In the genomic region with DNA sequence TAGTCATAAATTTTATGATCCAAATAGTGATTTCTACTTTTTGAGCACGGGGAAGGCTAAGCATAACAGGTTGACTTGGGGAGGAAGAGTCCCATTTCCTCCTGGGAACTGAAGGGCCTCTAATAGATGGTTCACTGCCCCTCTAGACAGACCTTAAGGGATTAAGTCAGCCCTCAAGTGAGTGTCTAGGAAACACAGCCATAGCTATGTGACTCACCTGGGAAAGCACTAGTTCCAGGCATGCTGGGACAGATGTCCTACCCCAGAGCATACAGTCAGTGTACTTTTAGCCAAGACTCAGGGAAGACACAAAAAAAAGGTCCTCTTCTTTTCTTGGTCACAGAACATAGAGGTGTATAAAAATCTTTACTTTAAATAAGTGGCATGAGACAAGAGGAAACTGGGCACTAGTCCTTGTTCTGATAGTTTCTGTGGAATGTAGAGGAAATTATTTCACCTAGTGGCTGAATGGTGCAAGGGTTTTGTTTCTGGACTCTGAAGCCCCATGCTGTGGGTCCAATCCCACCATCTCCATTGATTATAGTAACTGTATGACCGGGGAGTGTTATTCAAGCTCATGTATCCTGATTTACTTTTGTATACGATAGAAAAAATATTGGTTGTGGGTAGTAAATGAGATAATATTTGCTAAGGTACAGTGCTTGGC, we compare ENCODE assay signal across 18 cellular contexts.
DNase-seq lines count a peak whose midpoint lies in the region; ATAC-seq and TF ChIP-seq lines count a peak whose summit lies in the region.
"Had no signal": no experiment of that assay in that cellular context is flagged by ENCODE, and none has a peak within 500 bp of the region (broad histone marks: within the 10 kb centered on the region; RNA-seq: fewer than 3 reads in every experiment).

No MANE protein-coding gene starts in this region.

- no peak overlapping the region for H3K27ac Mint-ChIP-seq in endodermal cell
- H3K27ac Mint-ChIP-seq: CD4-positive, alpha-beta memory T cell; stimulated activated naive CD8-positive, alpha-beta T cell treated with anti-CD3 and anti-CD28 coated beads, Interleukin-15, amount 100 ng/mL, for 72 hours had no signal

- H3K9me3 Mint-ChIP-seq in endodermal cell: no peaks in the 10 kb centered on the region
- H3K9me3 Mint-ChIP-seq: CD4-positive, alpha-beta memory T cell; nephron; stimulated activated naive CD8-positive, alpha-beta T cell treated with anti-CD3 and anti-CD28 coated beads, Interleukin-15, amount 100 ng/mL, for 72 hours had no signal

- ATAC-seq in mucosa of descending colon (no peak), HG02759 (IDR thresholded peaks at IDR 0.05; ENCODE audit: unreplicated experiment) (no peak)
- ATAC-seq: stimulated activated naive CD8-positive, alpha-beta T cell treated with anti-CD3 and anti-CD28 coated beads, Interleukin-15, amount 100 ng/mL, for 72 hours had no signal

- peaks cover 7% of the 10 kb centered on the region for H3K4me1 Mint-ChIP-seq in endodermal cell
- H3K4me1 Mint-ChIP-seq: CD4-positive, alpha-beta memory T cell had no signal

- H3K27ac ChIP-seq in OCI-LY1 (ENCODE audit: low read depth, low read length, poor library complexity, severe bottlenecking) (no peak overlapping the region), endodermal cell (ENCODE audit: low read depth, low read length) (no peak overlapping the region), osteoblast (ENCODE audit: low read depth, low read length) (no peak overlapping the region), ascending aorta (no peak overlapping the region)
- H3K27ac ChIP-seq: sigmoid colon, SK-N-MC had no signal

- H3F3A ChIP-seq in OCI-LY1 (ENCODE audit: insufficient read depth, low read length): no peaks in the 10 kb centered on the region

- H3K27me3 ChIP-seq in OCI-LY1 (ENCODE audit: insufficient read depth, low read length) (0 out of 2 replicates have a peak, but pooled peaks cover 4% of the 10 kb centered on the region), endodermal cell (ENCODE audit: control insufficient read depth, insufficient read depth, low read length, poor library complexity, severe bottlenecking) (no peaks in the 10 kb centered on the region), osteoblast (ENCODE audit: insufficient read depth, low read length) (no peaks in the 10 kb centered on the region), ascending aorta (no peaks in the 10 kb centered on the region)
- H3K27me3 ChIP-seq: sigmoid colon had no signal

- no peaks in the 10 kb centered on the region for H4K20me1 ChIP-seq in OCI-LY1 (ENCODE audit: insufficient read depth, low read length)
- no peaks in the 10 kb centered on the region for H4K20me1 ChIP-seq in osteoblast (ENCODE audit: insufficient read depth, low read length)

- no peak overlapping the region for H3K4me3 ChIP-seq in OCI-LY1 (ENCODE audit: low read depth, low read length, poor library complexity, severe bottlenecking)
- no peak overlapping the region for H3K4me3 ChIP-seq in endodermal cell (ENCODE audit: low read length)
- H3K4me3 ChIP-seq in osteoblast (ENCODE audit: insufficient read depth, low read length): no peak overlapping the region
- H3K4me3 ChIP-seq in mucosa of descending colon: no peak overlapping the region
- H3K4me3 ChIP-seq in ascending aorta: no peak overlapping the region
- H3K4me3 ChIP-seq: sigmoid colon, SK-N-MC had no signal

- H3K79me2 ChIP-seq in OCI-LY1 (ENCODE audit: insufficient read depth, low read length): no peaks in the 10 kb centered on the region
- H3K79me2 ChIP-seq in osteoblast (ENCODE audit: insufficient read depth, low read length): no peaks in the 10 kb centered on the region

- in situ Hi-C loops in GM13977 (cut with MboI; ENCODE audit: low pct_unique_long_range_greater_than_20kb, low sequenced_read_pairs, unreplicated experiment): no loop called here

- TF ChIP-seq CTCF in GM12873 (IDR thresholded peaks at IDR 0.05; ENCODE audit: insufficient read depth, low read depth, low read length, missing control alignments) (peak; percentile 11), OCI-LY1 (IDR thresholded peaks at IDR 0.05; ENCODE audit: low read length) (peak; percentile 6; the same call in 1 of the 2 replicates), endodermal cell (conservative IDR thresholded peaks at IDR 0.05) (peak; percentile 54), osteoblast (IDR thresholded peaks at IDR 0.05; ENCODE audit: extremely low read depth, low read depth, low read length) (peak; percentile 26), mucosa of descending colon (IDR thresholded peaks at IDR 0.05) (no peak), GM13977 (IDR thresholded peaks at IDR 0.05; ENCODE audit: extremely low read depth, insufficient read depth, missing control alignments) (no peak), ascending aorta (IDR thresholded peaks at IDR 0.05) (no peak)

- no peaks in the 10 kb centered on the region for H3K36me3 Mint-ChIP-seq in endodermal cell (ENCODE audit: low read depth)
- H3K36me3 Mint-ChIP-seq: CD4-positive, alpha-beta memory T cell had no signal

- no peak overlapping the region for H3K4me2 ChIP-seq in OCI-LY1 (ENCODE audit: low read length)
- H3K4me2 ChIP-seq in osteoblast (ENCODE audit: insufficient read depth, low read length): no peak overlapping the region

- intact Hi-C loops in mucosa of descending colon (cut with DNase I, micrococcal nuclease) (no loop called here), ascending aorta (cut with DNase I) (no loop called here)

- H3K4me1 ChIP-seq in OCI-LY1 (ENCODE audit: insufficient read depth, low read length, severe bottlenecking): no peaks in the 10 kb centered on the region
- H3K4me1 ChIP-seq in endodermal cell (ENCODE audit: control insufficient read depth, insufficient read depth, low read length): no peaks in the 10 kb centered on the region
- peaks cover 13% of the 10 kb centered on the region for H3K4me1 ChIP-seq in osteoblast (ENCODE audit: insufficient read depth, low read length)
- H3K4me1 ChIP-seq in mucosa of descending colon (ENCODE audit: low read depth): no peaks in the 10 kb centered on the region
- no peaks in the 10 kb centered on the region for H3K4me1 ChIP-seq in ascending aorta
- H3K4me1 ChIP-seq: sigmoid colon had no signal

- H3K36me3 ChIP-seq in OCI-LY1 (ENCODE audit: insufficient read depth, low read length) (no peaks in the 10 kb centered on the region), endodermal cell (ENCODE audit: control insufficient read depth, insufficient read depth, low read length) (no peaks in the 10 kb centered on the region), osteoblast (ENCODE audit: insufficient read depth, low read length) (no peaks in the 10 kb centered on the region), mucosa of descending colon (ENCODE audit: low read depth) (no peaks in the 10 kb centered on the region), ascending aorta (no peaks in the 10 kb centered on the region)
- H3K36me3 ChIP-seq: sigmoid colon had no signal

- no peaks in the 10 kb centered on the region for H3K27me3 Mint-ChIP-seq in endodermal cell (ENCODE audit: insufficient read depth)

- no peaks in the 10 kb centered on the region for H3K9me2 ChIP-seq in OCI-LY1 (ENCODE audit: low read depth, low read length)

- 64 to 67% methylated on average over 3 of the region's 3 CpGs for WGBS in endodermal cell (ENCODE audit: insufficient coverage in 1 of 2, insufficient read length in 1 of 2), 2 experiments

- H2AFZ ChIP-seq in OCI-LY1 (ENCODE audit: low read length): no peak overlapping the region
- H2AFZ ChIP-seq in osteoblast (ENCODE audit: low read length): no peak overlapping the region

- H3K9me3 ChIP-seq in OCI-LY1 (ENCODE audit: low read length) (no peaks in the 10 kb centered on the region), endodermal cell (ENCODE audit: control insufficient read depth, low read length) (no peaks in the 10 kb centered on the region), osteoblast (ENCODE audit: low read depth, low read length) (no peaks in the 10 kb centered on the region), mucosa of descending colon (no peaks in the 10 kb centered on the region), ascending aorta (no peaks in the 10 kb centered on the region)
- H3K9me3 ChIP-seq: sigmoid colon had no signal

- no peak for DNase-seq in endodermal cell
- peak; percentile 13 for DNase-seq in osteoblast (ENCODE audit: insufficient read length, low spot score, missing footprints)
- no peak for DNase-seq in mucosa of descending colon
- no peak for DNase-seq in GM13977 (ENCODE audit: low spot score)
- DNase-seq in ascending aorta (ENCODE audit: low spot score in 2 of 2): no peak
- DNase-seq: activated naive CD4-positive, alpha-beta T cell treated with Interleukin-2 at 50 U/mL for 16 hours; caudate nucleus; CD4-positive, alpha-beta memory T cell; GF-D8; hippocampal formation; NCI-H2029; sigmoid colon; stimulated activated naive CD8-positive, alpha-beta T cell treated with anti-CD3 and anti-CD28 coated beads, Interleukin-15, amount 100 ng/mL, for 72 hours had no signal

- no peak overlapping the region for H3K4me3 Mint-ChIP-seq in endodermal cell
- H3K4me3 Mint-ChIP-seq: CD4-positive, alpha-beta memory T cell; nephron; stimulated activated naive CD8-positive, alpha-beta T cell treated with anti-CD3 and anti-CD28 coated beads, Interleukin-15, amount 100 ng/mL, for 72 hours had no signal

- H3K9ac ChIP-seq in OCI-LY1 (ENCODE audit: low read length): no peak overlapping the region
- no peak overlapping the region for H3K9ac ChIP-seq in endodermal cell (ENCODE audit: extremely low read depth, low read length, poor library complexity, severe bottlenecking)

Comparison
In these comparisons a context has a peak if more than half of its experiments do, and no peak if none do; other contexts are left out.
1. CTCF ChIP-seq: peak in GM12873 (single experiment), OCI-LY1 (single experiment), endodermal cell (single experiment) and osteoblast (single experiment); none in mucosa of descending colon (single experiment), GM13977 (single experiment) and ascending aorta (0 of 3).